Comparison of ENCODE assay signal across 1 cellular context in genomic region chrX:68828740-68829593, GRCh38.
A peak's percentile ranks its signal among the peaks of the same experiment; 100 is the strongest.
TF ChIP-seq lines count a peak whose summit lies in the region.

EFNB1 (plus strand) TSS chrX:68829021; CDS start chrX:68829777, 756 bp downstream.

TF ChIP-seq in GM12878, 131 proteins besides CTCF, POLR2A, EP300 and RAD21 (continued from another document):
- TF ChIP-seq ZNF592 (IDR thresholded peaks at IDR 0.05), result no peak
- TF ChIP-seq CUX1 (IDR thresholded peaks at IDR 0.05; ENCODE audit: insufficient replicate concordance, low read depth, low read length), result no peak
- TF ChIP-seq GATAD2B (conservative IDR thresholded peaks at IDR 0.05; ENCODE audit: low read depth), result no peak
- no peak for TF ChIP-seq ZNF207 (IDR thresholded peaks at IDR 0.05; ENCODE audit: borderline replicate concordance)
- no peak for TF ChIP-seq ATF3 (IDR thresholded peaks at IDR 0.05; ENCODE audit: borderline replicate concordance, extremely low read depth, low read depth, low read length)
- no peak for TF ChIP-seq WRNIP1 (IDR thresholded peaks at IDR 0.05; ENCODE audit: borderline replicate concordance, low read depth, low read length)
- TF ChIP-seq HDAC2 (IDR thresholded peaks at IDR 0.05), result no peak
- TF ChIP-seq STAT3 (IDR thresholded peaks at IDR 0.05; ENCODE audit: low read depth, low read length), result no peak
- no peak for TF ChIP-seq BCLAF1 (IDR thresholded peaks at IDR 0.05)
- no peak for TF ChIP-seq MYC (IDR thresholded peaks at IDR 0.05; ENCODE audit: insufficient read depth, insufficient read length, insufficient replicate concordance, low read length, severe bottlenecking)
- TF ChIP-seq SP1 (IDR thresholded peaks at IDR 0.05; ENCODE audit: low read depth, low read length), result peak; percentile 48
- TF ChIP-seq ZBTB33 (IDR thresholded peaks at IDR 0.05), result no peak
- TF ChIP-seq IRF3 (IDR thresholded peaks at IDR 0.05), result no peak
- TF ChIP-seq MYB (IDR thresholded peaks at IDR 0.05; ENCODE audit: borderline replicate concordance, low read depth, low read length), result no peak
- TF ChIP-seq SMAD1 (IDR thresholded peaks at IDR 0.05; ENCODE audit: low read depth, partially characterized antibody), result no peak
- TF ChIP-seq RBBP5 (conservative IDR thresholded peaks at IDR 0.05), result no peak
- TF ChIP-seq TBL1XR1 (IDR thresholded peaks at IDR 0.05; ENCODE audit: low read depth, low read length), result no peak
- TF ChIP-seq REST (IDR thresholded peaks at IDR 0.05; ENCODE audit: low read depth, low read length), result no peak
- TF ChIP-seq CREB1 (IDR thresholded peaks at IDR 0.05; ENCODE audit: low read depth), result no peak
- no peak for TF ChIP-seq POLR2AphosphoS2 (IDR thresholded peaks at IDR 0.05; ENCODE audit: low read depth, low read length)
- TF ChIP-seq SMC3 (IDR thresholded peaks at IDR 0.05; ENCODE audit: borderline replicate concordance, low read length), result no peak
- TF ChIP-seq IRF5 (IDR thresholded peaks at IDR 0.05; ENCODE audit: borderline replicate concordance), result peak; percentile 50; the same call in 1 of the 2 replicates
- no peak for TF ChIP-seq TCF7 (IDR thresholded peaks at IDR 0.05; ENCODE audit: borderline replicate concordance)
- TF ChIP-seq SREBF2 (IDR thresholded peaks at IDR 0.05; ENCODE audit: low read length), result no peak
- 0 out of 2 replicates have a peak, but pooled peaks have one; percentile 24 for TF ChIP-seq CHD2 (IDR thresholded peaks at IDR 0.05; ENCODE audit: borderline replicate concordance, low read depth, low read length)
- 0 out of 2 replicates have a peak, but pooled peaks have one; percentile 34 for TF ChIP-seq IKZF1 (conservative IDR thresholded peaks at IDR 0.05)
- no peak for TF ChIP-seq ASH2L (IDR thresholded peaks at IDR 0.05; ENCODE audit: borderline replicate concordance, low read depth)
- TF ChIP-seq RFX5 (IDR thresholded peaks at IDR 0.05; ENCODE audit: low read depth, low read length), result no peak
- 0 out of 2 replicates have a peak, but pooled peaks have one; percentile 41 for TF ChIP-seq MAX (IDR thresholded peaks at IDR 0.05; ENCODE audit: low read depth, low read length)
- no peak for TF ChIP-seq HCFC1 (IDR thresholded peaks at IDR 0.05; ENCODE audit: low read length)
- TF ChIP-seq FOXM1 (IDR thresholded peaks at IDR 0.05; ENCODE audit: low read depth, low read length), result no peak
